ENCODE assay signal across 16 cellular contexts in genomic region chr7:28005075-28005847, GRCh38.
DNase-seq lines count a peak whose midpoint lies in the region; ATAC-seq and TF ChIP-seq lines count a peak whose summit lies in the region.
"Had no signal": no experiment of that assay in that cellular context is flagged by ENCODE, and none has a peak within 500 bp of the region (broad histone marks: within the 10 kb centered on the region; RNA-seq: fewer than 3 reads in every experiment).

No MANE protein-coding gene starts in this region.

- no peak overlapping the region for H3K4me3 ChIP-seq in fibroblast of pulmonary artery (replicated peaks; ENCODE audit: low read depth, low read length)
- H3K4me3 ChIP-seq in muscle layer of colon (ENCODE audit: low read depth in 1 of 2, low read length in 2 of 2), result no peak overlapping the region
- H3K4me3 ChIP-seq: adrenal gland had no signal

- peaks cover 47% of the 10 kb centered on the region for H3K4me1 ChIP-seq in muscle layer of colon (ENCODE audit: insufficient read depth, low read length)

- H3K27me3 ChIP-seq in muscle layer of colon (ENCODE audit: control insufficient read depth in 1 of 2, insufficient read depth in 2 of 2, low read length in 2 of 2), result no peaks in the 10 kb centered on the region
- H3K27me3 ChIP-seq: adrenal gland had no signal

- H3K27ac ChIP-seq in muscle layer of colon (ENCODE audit: low read depth, low read length), result peak overlapping the region; percentile 49
- H3K27ac ChIP-seq: adrenal gland had no signal

- peak; percentile 57 for DNase-seq in D341Med (ENCODE audit: low spot score)
- DNase-seq in NCI-H69 (lab: John Stamatoyannopoulos, UW), result peak; percentile 33
- DNase-seq in fibroblast of pulmonary artery (ENCODE audit: low read depth), result peak; percentile 30
- no peak for DNase-seq in superior temporal gyrus (ENCODE audit: extremely low spot score)
- DNase-seq in activated CD4-positive, alpha-beta T cell treated with anti-CD3 and anti-CD28 coated beads for 48 hours, result no peak
- DNase-seq in Ammon's horn (ENCODE audit: low spot score), result no peak
- DNase-seq: activated CD4-positive, alpha-beta memory T cell treated with anti-CD3 and anti-CD28 coated beads for 36 hours; adrenal gland; AML-193; cortex of kidney; kidney glomerular epithelial cell; naive thymus-derived CD4-positive, alpha-beta T cell; NCI-H146; stimulated activated CD4-positive, alpha-beta T cell treated with anti-CD3 and anti-CD28 coated beads, Interleukin-15, amount 100 ng/mL, for 24 hours had no signal

- H3K9me3 ChIP-seq in muscle layer of colon (ENCODE audit: low read length), result no peaks in the 10 kb centered on the region
- H3K9me3 ChIP-seq: adrenal gland had no signal

- H3K36me3 ChIP-seq in muscle layer of colon (ENCODE audit: insufficient read depth, low read length), result no peaks in the 10 kb centered on the region
- H3K36me3 ChIP-seq: adrenal gland had no signal

- no peak for ATAC-seq in GM21381 (IDR thresholded peaks at IDR 0.05; ENCODE audit: unreplicated experiment)
- ATAC-seq: naive thymus-derived CD4-positive, alpha-beta T cell had no signal

- no peak for TF ChIP-seq CTCF in fibroblast of pulmonary artery (IDR thresholded peaks at IDR 0.05; ENCODE audit: low read length, missing control alignments)

- H3K9ac ChIP-seq in muscle layer of colon (ENCODE audit: low read length), result no peak overlapping the region

Comparison
In these comparisons a context has a peak if more than half of its experiments do, and no peak if none do; other contexts are left out.
1. DNase-seq: peak in D341Med (single experiment), NCI-H69 (single experiment) and fibroblast of pulmonary artery (single experiment); none in superior temporal gyrus (single experiment), activated CD4-positive, alpha-beta T cell treated with anti-CD3 and anti-CD28 coated beads for 48 hours (single experiment) and Ammon's horn (single experiment).